Comparison of ENCODE assay signal across 11 cellular contexts in genomic region chr9:70060883-70061507, GRCh38.
DNase-seq lines count a peak whose midpoint lies in the region; ATAC-seq lines count a peak whose summit lies in the region.
"Had no signal": no experiment of that assay in that cellular context is flagged by ENCODE, and none has a peak within 500 bp of the region (broad histone marks: within the 10 kb centered on the region; RNA-seq: fewer than 3 reads in every experiment).

No MANE protein-coding gene starts in this region.

- DNase-seq in RPMI8226 (peak; percentile 46), globus pallidus (ENCODE audit: low spot score) (no peak), dedifferentiated amniotic fluid mesenchymal stem cell (ENCODE audit: extremely low spot score) (no peak), NCI-H1417 (lab: John Stamatoyannopoulos, UW) (no peak), COLO668 (lab: John Stamatoyannopoulos, UW; ENCODE audit: unreplicated experiment) (no peak)
- DNase-seq: activated T-cell treated with anti-CD3 and anti-CD28 coated beads, Interleukin-2, amount 50 U/mL, for 72 hours; naive thymus-derived CD8-positive, alpha-beta T cell; NCI-H510A treated with DMSO at 0.1 percent for 48 hours had no signal

- ATAC-seq in GM18498 (IDR thresholded peaks at IDR 0.05; ENCODE audit: unreplicated experiment), result peak; percentile 99
- peak; percentile 98 for ATAC-seq in GM21381 (IDR thresholded peaks at IDR 0.05; ENCODE audit: unreplicated experiment)
- ATAC-seq in HG03060 (IDR thresholded peaks at IDR 0.05; ENCODE audit: low read depth, unreplicated experiment), result peak; percentile 90
